Comparison of ENCODE assay signal across 18 cellular contexts in genomic region chr20:53891306-53891894, GRCh38.
A peak's percentile ranks its signal among the peaks of the same experiment; 100 is the strongest.
DNase-seq lines count a peak whose midpoint lies in the region; ATAC-seq, FAIRE-seq and TF ChIP-seq lines count a peak whose summit lies in the region.
"Had no signal": no experiment of that assay in that cellular context is flagged by ENCODE, and none has a peak within 500 bp of the region (broad histone marks: within the 10 kb centered on the region; RNA-seq: fewer than 3 reads in every experiment).

No MANE protein-coding gene starts in this region.

- H3K27ac ChIP-seq in HepG2 (ENCODE audit: extremely low read length, insufficient read depth, low read length) (no peak overlapping the region), right lobe of liver (no peak overlapping the region), fibroblast of lung (ENCODE audit: insufficient read depth, low read length) (peak overlapping the region; percentile 84)
- H3K27ac ChIP-seq in effector memory CD4-positive, alpha-beta T cell (ENCODE audit: insufficient read depth, low read length, poor library complexity, severe bottlenecking) = no peak overlapping the region
- H3K27ac ChIP-seq: left ventricle myocardium inferior, upper lobe of right lung had no signal

- BruUV-seq in HepG2 (replicated peaks; lab: Mats Ljungman, UMichigan) = no TSS peak

- in situ Hi-C loops in HepG2 (cut with HindIII; ENCODE audit: extremely low pct_ligation_motif_present, low pct_unique_long_range_greater_than_20kb) = no loop called here

- H3K9me3 ChIP-seq in HepG2 (ENCODE audit: low read length) = no peaks in the 10 kb centered on the region
- no peaks in the 10 kb centered on the region for H3K9me3 ChIP-seq in right lobe of liver
- H3K9me3 ChIP-seq in fibroblast of lung (ENCODE audit: control insufficient read depth, insufficient read depth, low read depth, low read length) = no peaks in the 10 kb centered on the region
- no peaks in the 10 kb centered on the region for H3K9me3 ChIP-seq in effector memory CD4-positive, alpha-beta T cell (ENCODE audit: control insufficient read depth, low read length)
- H3K9me3 ChIP-seq: HAP-1, upper lobe of right lung had no signal

- H3K36me3 Mint-ChIP-seq in activated B cell treated with CpG ODN at 0.5 μM for 24 hours (ENCODE audit: low read depth) = no peaks in the 10 kb centered on the region

- no peaks in the 10 kb centered on the region for H3K27me3 Mint-ChIP-seq in activated B cell treated with CpG ODN at 0.5 μM for 24 hours
- H3K27me3 Mint-ChIP-seq: naive thymus-derived CD4-positive, alpha-beta T cell had no signal

- CTCF ChIA-PET in HepG2 (lab: Yijun Ruan, JAX; ENCODE audit: low intra/inter-chr PET ratio, low total read pairs) (no interaction called here), activated B cell treated with CpG ODN at 0.5 μM for 24 hours (lab: Charles Lee) (interaction anchor here (0.9 to 1.6 kb wide), 5 partner anchors 19 to 311 kb away, joined by 3 to 5 read pairs (median 3); no protein-coding TSS in a partner anchor)

- TF ChIP-seq EP300 in HepG2 (IDR thresholded peaks at IDR 0.05; ENCODE audit: low read depth in 2 of 2, low read length in 2 of 2) = no peak
- TF ChIP-seq EP300 in HepG2 (CRISPR knock-in tag; IDR thresholded peaks at IDR 0.05; ENCODE audit: borderline replicate concordance) = no peak

- H3K27me3 ChIP-seq in HepG2 (ENCODE audit: control insufficient read depth in 1 of 2, insufficient read depth in 2 of 2, low read length in 2 of 2) (peaks cover 0 to 3% of the 10 kb centered on the region in 2 experiments; a peak in 1 of 5 replicates), right lobe of liver (no peaks in the 10 kb centered on the region), fibroblast of lung (ENCODE audit: control insufficient read depth, insufficient read depth, low read length) (no peaks in the 10 kb centered on the region)
- no peaks in the 10 kb centered on the region for H3K27me3 ChIP-seq in effector memory CD4-positive, alpha-beta T cell (replicated peaks; ENCODE audit: control insufficient read depth, insufficient read depth, low read length, poor library complexity, severe bottlenecking)
- H3K27me3 ChIP-seq: upper lobe of right lung had no signal

- H2AFZ ChIP-seq in HepG2 (ENCODE audit: low read length) (no peak overlapping the region), fibroblast of lung (ENCODE audit: low read length) (no peak overlapping the region)

- H3K4me1 ChIP-seq in HepG2 (ENCODE audit: insufficient read depth, low read length) (peaks cover 39% of the 10 kb centered on the region), right lobe of liver (no peaks in the 10 kb centered on the region), fibroblast of lung (ENCODE audit: control insufficient read depth, extremely low read depth, insufficient read depth, low read length) (peaks cover 5% of the 10 kb centered on the region)
- peaks cover 11% of the 10 kb centered on the region for H3K4me1 ChIP-seq in effector memory CD4-positive, alpha-beta T cell (ENCODE audit: control insufficient read depth, insufficient read depth, low read length, poor library complexity, severe bottlenecking)
- H3K4me1 ChIP-seq: left ventricle myocardium inferior, upper lobe of right lung had no signal

- H3K9me3 Mint-ChIP-seq in activated B cell treated with CpG ODN at 0.5 μM for 24 hours = no peaks in the 10 kb centered on the region

- TF ChIP-seq RAD21 in HepG2 (CRISPR knock-in tag; IDR thresholded peaks at IDR 0.05) = no peak

- H3K9ac ChIP-seq in HepG2 (ENCODE audit: insufficient read depth, low read depth, low read length) (no peak overlapping the region), fibroblast of lung (ENCODE audit: insufficient read depth, low read length) (no peak overlapping the region)

- H3K4me3 ChIP-seq in HepG2 (replicated peaks in 1 of 3; ENCODE audit: insufficient read depth in 1 of 3, low read depth in 2 of 3, low read length in 3 of 3) (no peak overlapping the region), right lobe of liver (no peak overlapping the region), fibroblast of lung (replicated peaks in 1 of 4; ENCODE audit: control extremely low read depth in 1 of 4, insufficient read depth in 1 of 4, low read depth in 3 of 4, low read length in 4 of 4) (no peak overlapping the region)
- H3K4me3 ChIP-seq in effector memory CD4-positive, alpha-beta T cell (ENCODE audit: insufficient read depth, low read depth, low read length, poor library complexity, severe bottlenecking) = no peak overlapping the region
- H3K4me3 ChIP-seq: HAP-1, left ventricle myocardium inferior, upper lobe of right lung had no signal

- intact Hi-C loops in HepG2 (cut with micrococcal nuclease; ENCODE audit: unreplicated experiment) = no loop called here
- intact Hi-C loops in right lobe of liver (cut with DNase I) = no loop called here
- intact Hi-C loops in activated B cell treated with CpG ODN at 0.5 μM for 24 hours (cut with micrococcal nuclease) = no loop called here

- no peak overlapping the region for H3K4me3 Mint-ChIP-seq in activated B cell treated with CpG ODN at 0.5 μM for 24 hours
- H3K4me3 Mint-ChIP-seq: naive thymus-derived CD4-positive, alpha-beta T cell had no signal

- no peak for TF ChIP-seq CTCF in HepG2 (CRISPR knock-in tag; IDR thresholded peaks at IDR 0.05)
- no peak for TF ChIP-seq CTCF in right lobe of liver (IDR thresholded peaks at IDR 0.05)
- no peak for TF ChIP-seq CTCF in activated B cell treated with CpG ODN at 0.5 μM for 24 hours (IDR thresholded peaks at IDR 0.05)
- TF ChIP-seq CTCF in fibroblast of lung (conservative IDR thresholded peaks at IDR 0.05 in 1 of 2, IDR thresholded peaks at IDR 0.05 in 1 of 2; ENCODE audit: low read depth in 1 of 2, low read length in 2 of 2) = no peak

- ATAC-seq in HepG2 = no peak
- no peak for ATAC-seq in right lobe of liver
- ATAC-seq in activated B cell treated with CpG ODN at 0.5 μM for 24 hours (ENCODE audit: low read depth) = no peak
- no peak for ATAC-seq in HG02759 (IDR thresholded peaks at IDR 0.05; ENCODE audit: unreplicated experiment)
- ATAC-seq: naive thymus-derived CD4-positive, alpha-beta T cell; upper lobe of right lung had no signal

- H3K79me2 ChIP-seq in HepG2 (ENCODE audit: insufficient read depth, low read length) (no peaks in the 10 kb centered on the region), fibroblast of lung (ENCODE audit: control insufficient read depth, insufficient read depth, low read length) (no peaks in the 10 kb centered on the region)

- H4K20me1 ChIP-seq in HepG2 (ENCODE audit: insufficient read depth, low read length) = no peaks in the 10 kb centered on the region
- H4K20me1 ChIP-seq in fibroblast of lung (ENCODE audit: control insufficient read depth, extremely low read depth, insufficient read depth, low read length) = no peaks in the 10 kb centered on the region

- no peak overlapping the region for H3K4me2 ChIP-seq in HepG2 (ENCODE audit: low read depth, low read length)
- H3K4me2 ChIP-seq in fibroblast of lung (ENCODE audit: extremely low read depth, insufficient read depth, low read length) = no peak overlapping the region

- 56% methylated on average over 1 of the region's 1 CpG for WGBS in HepG2 (ENCODE audit: low lambda C conversion rate)
- 100% methylated on average over 1 of the region's 1 CpG for WGBS in right lobe of liver (ENCODE audit: insufficient coverage, low coverage, low lambda C conversion rate, missing lambda C conversion rate)

- H3K4me1 Mint-ChIP-seq in activated B cell treated with CpG ODN at 0.5 μM for 24 hours = peaks cover 38% of the 10 kb centered on the region

- peak overlapping the region; percentile 9 for H3K27ac Mint-ChIP-seq in activated B cell treated with CpG ODN at 0.5 μM for 24 hours

- H3K36me3 ChIP-seq in HepG2 (replicated peaks in 1 of 2; ENCODE audit: control insufficient read depth in 1 of 2, insufficient read depth in 2 of 2, low read length in 2 of 2) (no peaks in the 10 kb centered on the region), right lobe of liver (no peaks in the 10 kb centered on the region), fibroblast of lung (ENCODE audit: control insufficient read depth, insufficient read depth, low read length) (no peaks in the 10 kb centered on the region)
- no peaks in the 10 kb centered on the region for H3K36me3 ChIP-seq in effector memory CD4-positive, alpha-beta T cell (ENCODE audit: control insufficient read depth, insufficient read depth, low read length)
- H3K36me3 ChIP-seq: HAP-1, left ventricle myocardium inferior, upper lobe of right lung had no signal

- DNase-seq in HepG2 (ENCODE audit: low spot score) (no peak), right lobe of liver (no peak), activated B cell treated with CpG ODN at 0.5 μM for 24 hours (no peak), fibroblast of lung (ENCODE audit: low read depth in 2 of 2) (no peak), DMS79 (lab: John Stamatoyannopoulos, UW) (no peak), pons (ENCODE audit: low spot score) (no peak)
- no peak for DNase-seq in effector memory CD4-positive, alpha-beta T cell
- DNase-seq: activated CD4-positive, CD25-positive, alpha-beta regulatory T cell; Caco-2; left ventricle myocardium inferior; naive thymus-derived CD4-positive, alpha-beta T cell; NCI-H446; OCI-M1; stimulated activated CD4-positive, alpha-beta T cell treated with anti-CD3 and anti-CD28 coated beads, Interleukin-2, amount 100 ng/mL, for 48 hours; upper lobe of right lung had no signal

- no peak for TF ChIP-seq POLR2A in HepG2 (IDR thresholded peaks at IDR 0.05; ENCODE audit: insufficient read depth in 1 of 2, low read depth in 2 of 2, low read length in 2 of 2)
- no peak for TF ChIP-seq POLR2A in right lobe of liver (IDR thresholded peaks at IDR 0.05)

- POLR2A ChIA-PET in HepG2 (lab: Yijun Ruan, JAX) = no interaction called here
- POLR2A ChIA-PET in activated B cell treated with CpG ODN at 0.5 μM for 24 hours (lab: Charles Lee) = interaction anchor here (1.3 to 1.8 kb wide), 2 partner anchors 10 to 19 kb away, joined by 3 to 4 read pairs; no protein-coding TSS in a partner anchor

- FAIRE-seq in HepG2 (lab: Jason Lieb, UNC) = no peak
- FAIRE-seq: A204.1 had no signal

TF ChIP-seq in HepG2, 621 proteins besides CTCF, POLR2A, EP300 and RAD21 (continues in another document):
- TF ChIP-seq, protein P1, sequence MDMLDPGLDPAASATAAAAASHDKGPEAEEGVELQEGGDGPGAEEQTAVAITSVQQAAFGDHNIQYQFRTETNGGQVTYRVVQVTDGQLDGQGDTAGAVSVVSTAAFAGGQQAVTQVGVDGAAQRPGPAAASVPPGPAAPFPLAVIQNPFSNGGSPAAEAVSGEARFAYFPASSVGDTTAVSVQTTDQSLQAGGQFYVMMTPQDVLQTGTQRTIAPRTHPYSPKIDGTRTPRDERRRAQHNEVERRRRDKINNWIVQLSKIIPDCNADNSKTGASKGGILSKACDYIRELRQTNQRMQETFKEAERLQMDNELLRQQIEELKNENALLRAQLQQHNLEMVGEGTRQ (IDR thresholded peaks at IDR 0.05; ENCODE audit: low read depth, low read length) = no peak
- TF ChIP-seq, protein P1 (CRISPR knock-in tag; IDR thresholded peaks at IDR 0.05; ENCODE audit: borderline replicate concordance) = 0 out of 2 replicates have a peak, but pooled peaks have one; percentile 23
